38 cellular contexts compared by ENCODE assay signal in genomic region chr10:133592716-133593115, GRCh38. TPM values are rescaled to one million over a fixed set of nuclear protein-coding genes. Genes with fewer than 3 reads are reported as not detected.
"Had no signal": no experiment of that assay in that cellular context is flagged by ENCODE, and none has a peak within 500 bp of the region (broad histone marks: within the 10 kb centered on the region; RNA-seq: fewer than 3 reads in every experiment).

No MANE protein-coding gene starts in this region.

- H3K36me3 Mint-ChIP-seq: activated CD4-positive, alpha-beta memory T cell treated with anti-CD3 and anti-CD28 coated beads for 36 hours; activated CD8-positive, alpha-beta memory T cell treated with anti-CD3 and anti-CD28 coated beads, Interleukin-2, amount 10 ng/mL, durations not matched to agents 7 days and 5 days; activated naive CD4-positive, alpha-beta T cell treated with anti-CD3 and anti-CD28 coated beads, Interleukin-2, amount 50 U/mL, for 24 hours; activated naive CD8-positive, alpha-beta T cell treated with anti-CD3 and anti-CD28 coated beads for 36 hours had no signal

- H3K27ac Mint-ChIP-seq: activated B cell treated with CpG ODN at 0.5 μM for 24 hours; activated CD4-positive, alpha-beta memory T cell treated with anti-CD3 and anti-CD28 coated beads for 36 hours; activated CD4-positive, alpha-beta T cell treated with anti-CD3 and anti-CD28 coated beads, Interleukin-2, amount 10 ng/mL, durations not matched to agents 24 days and 14 days; activated CD8-positive, alpha-beta memory T cell treated with anti-CD3 and anti-CD28 coated beads, Interleukin-2, amount 10 ng/mL, durations not matched to agents 7 days and 5 days; activated CD8-positive, alpha-beta T cell treated with anti-CD3 and anti-CD28 coated beads, Interleukin-2, amount 10 ng/mL, durations not matched to agents 7 days and 5 days; activated naive CD4-positive, alpha-beta T cell treated with anti-CD3 and anti-CD28 coated beads for 36 hours; activated naive CD4-positive, alpha-beta T cell treated with anti-CD3 and anti-CD28 coated beads, Interleukin-2, amount 50 U/mL, for 24 hours; activated naive CD8-positive, alpha-beta T cell treated with anti-CD3 and anti-CD28 coated beads for 36 hours; activated naive CD8-positive, alpha-beta T cell treated with anti-CD3 and anti-CD28 coated beads, Interleukin-2, amount 50 U/mL, for 24 hours; activated T-helper 1 cell treated with anti-CD3 and anti-CD28 coated beads, Interleukin-12 subunit alpha, Interleukin-12 subunit beta, Interleukin-2, Interleukin-4 antibody, amounts not matched to agents 30 ng/mL and 10 ng/mL and 1 ng/mL, durations not matched to agents 14 hours and 24 hours and 36 hours; activated T-helper 2 cell treated with anti-CD3 and anti-CD28 coated beads, Interferon-gamma antibody, Interleukin-2, Interleukin-4, amounts not matched to agents 10 μg/mL and 5 μg/mL and 100 μg/mL, durations not matched to agents 14 hours and 24 hours and 36 hours; effector memory CD8-positive, alpha-beta T cell; T-helper 2 cell treated with Interferon-gamma antibody and Interleukin-4, amounts not matched to agents 5 μg/mL and 100 μg/mL, for 36 hours had no signal

- H3K4me1 Mint-ChIP-seq: activated B cell treated with CpG ODN at 0.5 μM for 24 hours; activated CD4-positive, alpha-beta T cell treated with anti-CD3 and anti-CD28 coated beads, Interleukin-2, amount 10 ng/mL, durations not matched to agents 24 days and 14 days; activated CD8-positive, alpha-beta memory T cell treated with anti-CD3 and anti-CD28 coated beads, Interleukin-2, amount 10 ng/mL, durations not matched to agents 7 days and 5 days; activated naive CD4-positive, alpha-beta T cell treated with anti-CD3 and anti-CD28 coated beads, Interleukin-2, amount 50 U/mL, for 24 hours; activated naive CD8-positive, alpha-beta T cell treated with anti-CD3 and anti-CD28 coated beads for 36 hours; activated naive CD8-positive, alpha-beta T cell treated with anti-CD3 and anti-CD28 coated beads, Interleukin-2, amount 50 U/mL, for 24 hours had no signal

- H3K4me3 Mint-ChIP-seq: activated B cell treated with CpG ODN at 0.5 μM for 24 hours; activated CD4-positive, alpha-beta memory T cell treated with anti-CD3 and anti-CD28 coated beads for 36 hours; activated CD4-positive, alpha-beta T cell treated with anti-CD3 and anti-CD28 coated beads, Interleukin-2, amount 10 ng/mL, durations not matched to agents 24 days and 14 days; activated CD8-positive, alpha-beta memory T cell treated with anti-CD3 and anti-CD28 coated beads, Interleukin-2, amount 10 ng/mL, durations not matched to agents 7 days and 5 days; activated CD8-positive, alpha-beta T cell treated with anti-CD3 and anti-CD28 coated beads, Interleukin-2, amount 10 ng/mL, durations not matched to agents 7 days and 5 days; activated naive CD4-positive, alpha-beta T cell treated with anti-CD3 and anti-CD28 coated beads for 36 hours; activated naive CD4-positive, alpha-beta T cell treated with anti-CD3 and anti-CD28 coated beads, Interleukin-2, amount 50 U/mL, for 24 hours; activated naive CD8-positive, alpha-beta T cell treated with anti-CD3 and anti-CD28 coated beads for 36 hours; activated naive CD8-positive, alpha-beta T cell treated with anti-CD3 and anti-CD28 coated beads, Interleukin-2, amount 50 U/mL, for 24 hours; activated T-helper 1 cell treated with anti-CD3 and anti-CD28 coated beads, Interleukin-12 subunit alpha, Interleukin-12 subunit beta, Interleukin-2, Interleukin-4 antibody, amounts not matched to agents 30 ng/mL and 10 ng/mL and 1 ng/mL, durations not matched to agents 14 hours and 24 hours and 36 hours; effector memory CD8-positive, alpha-beta T cell; T-helper 2 cell treated with Interferon-gamma antibody and Interleukin-4, amounts not matched to agents 5 μg/mL and 100 μg/mL, for 36 hours had no signal

- ATAC-seq: activated CD4-positive, CD25-positive, alpha-beta regulatory T cell treated with anti-CD3 and anti-CD28 coated beads, Interleukin-2, amount 50 U/mL, for 24 hours; activated CD8-positive, alpha-beta memory T cell treated with anti-CD3 and anti-CD28 coated beads, Interleukin-2, amount 10 ng/mL, durations not matched to agents 7 days and 5 days; activated CD8-positive, alpha-beta T cell treated with anti-CD3 and anti-CD28 coated beads, Interleukin-2, amount 10 ng/mL, durations not matched to agents 7 days and 5 days; activated naive CD8-positive, alpha-beta T cell treated with anti-CD3 and anti-CD28 coated beads, Interleukin-2, amount 50 U/mL, for 24 hours; body of pancreas; effector memory CD8-positive, alpha-beta T cell; gastroesophageal sphincter; heart right ventricle had no signal

- H3K9me3 Mint-ChIP-seq: activated B cell treated with CpG ODN at 0.5 μM for 24 hours; activated CD4-positive, alpha-beta memory T cell treated with anti-CD3 and anti-CD28 coated beads for 36 hours; activated CD4-positive, alpha-beta T cell treated with anti-CD3 and anti-CD28 coated beads, Interleukin-2, amount 10 ng/mL, durations not matched to agents 24 days and 14 days; activated naive CD4-positive, alpha-beta T cell treated with anti-CD3 and anti-CD28 coated beads for 36 hours; activated naive CD4-positive, alpha-beta T cell treated with anti-CD3 and anti-CD28 coated beads, Interleukin-2, amount 50 U/mL, for 24 hours; activated naive CD8-positive, alpha-beta T cell treated with anti-CD3 and anti-CD28 coated beads for 36 hours; activated naive CD8-positive, alpha-beta T cell treated with anti-CD3 and anti-CD28 coated beads, Interleukin-2, amount 50 U/mL, for 24 hours; activated T-helper 1 cell treated with anti-CD3 and anti-CD28 coated beads, Interleukin-12 subunit alpha, Interleukin-12 subunit beta, Interleukin-2, Interleukin-4 antibody, amounts not matched to agents 30 ng/mL and 10 ng/mL and 1 ng/mL, durations not matched to agents 14 hours and 24 hours and 36 hours; activated T-helper 2 cell treated with anti-CD3 and anti-CD28 coated beads, Interferon-gamma antibody, Interleukin-2, Interleukin-4, amounts not matched to agents 10 μg/mL and 5 μg/mL and 100 μg/mL, durations not matched to agents 14 hours and 24 hours and 36 hours; effector memory CD8-positive, alpha-beta T cell; T-helper 2 cell treated with Interferon-gamma antibody and Interleukin-4, amounts not matched to agents 5 μg/mL and 100 μg/mL, for 36 hours had no signal

- DNase-seq: activated B cell treated with CpG ODN at 0.5 μM for 24 hours; activated CD4-positive, alpha-beta memory T cell treated with anti-CD3 and anti-CD28 coated beads for 36 hours; activated CD4-positive, alpha-beta T cell treated with anti-CD3 and anti-CD28 coated beads, Interleukin-2, amount 10 ng/mL, durations not matched to agents 24 days and 14 days; activated CD8-positive, alpha-beta memory T cell treated with anti-CD3 and anti-CD28 coated beads, Interleukin-2, amount 10 ng/mL, durations not matched to agents 7 days and 5 days; activated CD8-positive, alpha-beta memory T cell treated with anti-CD3 and anti-CD28 coated beads, Interleukin-2, amount 50 U/mL, for 4 hours; activated CD8-positive, alpha-beta T cell treated with anti-CD3 and anti-CD28 coated beads, Interleukin-2, amount 10 ng/mL, durations not matched to agents 7 days and 5 days; activated effector memory CD4-positive, alpha-beta T cell treated with anti-CD3 and anti-CD28 coated beads, Interleukin-2, amount 50 U/mL, for 16 hours; activated naive CD4-positive, alpha-beta T cell treated with anti-CD3 and anti-CD28 coated beads for 36 hours; activated naive CD8-positive, alpha-beta T cell treated with anti-CD3 and anti-CD28 coated beads for 36 hours; activated naive CD8-positive, alpha-beta T cell treated with anti-CD3 and anti-CD28 coated beads, Interleukin-2, amount 50 U/mL, for 24 hours; activated T-cell treated with anti-CD3 and anti-CD28 coated beads, Interleukin-2, amount 50 U/mL, for 1 hour; activated T-cell treated with anti-CD3 and anti-CD28 coated beads, Interleukin-2, amount 50 U/mL, for 48 hours; adrenal gland; amygdala; aorta; body of pancreas; caudate nucleus; cortex of kidney; dermis blood vessel endothelial cell; effector CD4-positive, alpha-beta T cell; effector memory CD8-positive, alpha-beta T cell; erythroblast; esophagus squamous epithelium; foreskin melanocyte; heart right ventricle; T1000; WERI-Rb-1 had no signal

RNA-seq across cellular contexts. Expression of gene SYCE1, which starts 27.3 kb away (rescaled TPM):
- total RNA-seq: activated B cell treated with CpG ODN at 0.5 μM for 24 hours, dermis blood vessel endothelial cell, glomerular endothelial cell, hepatocyte had no signal

RNA-seq across cellular contexts. Expression of gene FRG2B, which starts 33.9 kb away (rescaled TPM):
- total RNA-seq: activated B cell treated with CpG ODN at 0.5 μM for 24 hours; activated CD4-positive, alpha-beta memory T cell treated with anti-CD3 and anti-CD28 coated beads for 36 hours; activated CD4-positive, alpha-beta T cell treated with anti-CD3 and anti-CD28 coated beads, Interleukin-2, amount 10 ng/mL, durations not matched to agents 24 days and 14 days; activated CD8-positive, alpha-beta memory T cell treated with anti-CD3 and anti-CD28 coated beads for 36 hours; activated CD8-positive, alpha-beta memory T cell treated with anti-CD3 and anti-CD28 coated beads, Interleukin-2, amount 10 ng/mL, durations not matched to agents 7 days and 5 days; activated CD8-positive, alpha-beta T cell treated with anti-CD3 and anti-CD28 coated beads, Interleukin-2, amount 10 ng/mL, durations not matched to agents 7 days and 5 days; activated naive CD4-positive, alpha-beta T cell treated with anti-CD3 and anti-CD28 coated beads for 36 hours; activated naive CD8-positive, alpha-beta T cell treated with anti-CD3 and anti-CD28 coated beads for 36 hours; activated T-helper 2 cell treated with anti-CD3 and anti-CD28 coated beads, Interferon-gamma antibody, Interleukin-2, Interleukin-4, amounts not matched to agents 10 μg/mL and 5 μg/mL and 100 μg/mL, durations not matched to agents 14 hours and 24 hours and 36 hours; adrenal gland; aorta; body of pancreas; chondrocyte; dermis blood vessel endothelial cell; esophagus squamous epithelium; fibroblast of lung; gastroesophageal sphincter; glomerular endothelial cell; heart right ventricle; hepatocyte had no signal
